ENCODE assay signal across 1 cellular context in genomic region chr20:39289831-39290230, GRCh38.
A peak's percentile ranks its signal among the peaks of the same experiment; 100 is the strongest.
TF ChIP-seq lines count a peak whose summit lies in the region.

No MANE protein-coding gene starts in this region.

TF ChIP-seq in H1, 55 proteins besides CTCF, POLR2A, EP300 and RAD21:
- TF ChIP-seq SP1 (IDR thresholded peaks at IDR 0.05; ENCODE audit: low read depth, low read length) (no peak), CTBP2 (IDR thresholded peaks at IDR 0.05; ENCODE audit: borderline replicate concordance, insufficient read depth, insufficient read length, low read length) (no peak), TEAD4 (IDR thresholded peaks at IDR 0.05; ENCODE audit: low read depth, low read length) (no peak), TBP (IDR thresholded peaks at IDR 0.05; ENCODE audit: low read depth, low read length) (0 out of 2 replicates have a peak, but pooled peaks have one; percentile 16), POLR2AphosphoS5 (IDR thresholded peaks at IDR 0.05; ENCODE audit: low read depth, low read length) (no peak)
TF ChIP-seq in H1: peak in this region for 1.
